Comparison of ENCODE assay signal across 19 cellular contexts in the genomic region with DNA sequence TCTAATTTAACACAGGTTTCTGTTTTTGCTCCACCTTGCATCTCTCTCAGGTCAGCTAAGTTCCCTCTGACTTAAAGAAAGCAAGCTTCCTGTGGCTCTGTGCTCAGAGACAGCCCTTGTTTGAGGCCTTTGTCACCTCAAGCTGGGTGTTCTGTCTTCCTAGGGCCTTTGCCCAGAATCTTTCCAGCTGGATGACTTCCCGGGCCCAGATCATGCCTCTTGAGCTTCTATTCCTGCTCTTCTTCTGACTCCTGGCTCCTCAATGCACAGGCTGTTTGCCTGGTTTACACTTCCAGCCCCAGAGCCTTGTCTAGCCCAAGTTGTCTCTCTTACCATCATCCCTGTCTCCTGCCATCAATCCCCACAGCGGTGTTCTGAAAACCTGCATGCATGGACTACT.
"Had no signal": no experiment of that assay in that cellular context is flagged by ENCODE, and none has a peak within 500 bp of the region (broad histone marks: within the 10 kb centered on the region; RNA-seq: fewer than 3 reads in every experiment).

No MANE protein-coding gene starts in this region.

- H3K27me3 ChIP-seq: sigmoid colon had no signal

- H3K4me3 ChIP-seq: coronary artery, gastroesophageal sphincter, sigmoid colon, skin epidermis, thoracic aorta had no signal

- H3K4me3 Mint-ChIP-seq: endodermal cell; mesothelial cell of epicardium; natural killer cell treated with Interleukin-12 subunit alpha and Interleukin-12 subunit beta and Interleukin-15 and Interleukin-18, amount 100 ng/mL, for 72 hours; stimulated activated naive B cell treated with anti-CD40 and anti-IgM and Interleukin-4, amounts not matched to agents 10 μg/mL and 1 μg/mL and 100 μg/mL, for 72 hours; stimulated activated naive CD8-positive, alpha-beta T cell treated with anti-CD3 and anti-CD28 coated beads, Interleukin-15, amount 100 ng/mL, for 72 hours had no signal

- H3K9me3 Mint-ChIP-seq: endodermal cell; mesothelial cell of epicardium; natural killer cell treated with Interleukin-12 subunit alpha and Interleukin-12 subunit beta and Interleukin-15 and Interleukin-18, amount 100 ng/mL, for 72 hours; stimulated activated naive B cell treated with anti-CD40 and anti-IgM and Interleukin-4, amounts not matched to agents 10 μg/mL and 1 μg/mL and 100 μg/mL, for 72 hours; stimulated activated naive CD8-positive, alpha-beta T cell treated with anti-CD3 and anti-CD28 coated beads, Interleukin-15, amount 100 ng/mL, for 72 hours had no signal

- H3K27ac ChIP-seq: coronary artery, gastroesophageal sphincter, parathyroid adenoma, sigmoid colon, skin epidermis, thoracic aorta had no signal

- H3K36me3 ChIP-seq: gastroesophageal sphincter, sigmoid colon, thoracic aorta had no signal

- H3K4me1 Mint-ChIP-seq: stimulated activated naive B cell treated with anti-CD40 and anti-IgM and Interleukin-4, amounts not matched to agents 10 μg/mL and 1 μg/mL and 100 μg/mL, for 72 hours; stimulated activated naive CD8-positive, alpha-beta T cell treated with anti-CD3 and anti-CD28 coated beads, Interleukin-15, amount 100 ng/mL, for 72 hours had no signal

- DNase-seq: effector CD4-positive, alpha-beta T cell; endodermal cell; glutamatergic neuron; islet precursor cell; mammary epithelial cell; sigmoid colon; stimulated activated CD4-positive, alpha-beta T cell treated with anti-CD3 and anti-CD28 coated beads, Interleukin-2, amount 100 ng/mL, for 24 hours; stimulated activated CD4-positive, alpha-beta T cell treated with anti-CD3 and anti-CD28 coated beads, Interleukin-4, amount 100 ng/mL, for 4 hours; stimulated activated naive B cell treated with anti-CD40 and anti-IgM and Interleukin-4, amounts not matched to agents 10 μg/mL and 1 μg/mL and 100 μg/mL, for 72 hours; stimulated activated naive CD8-positive, alpha-beta T cell treated with anti-CD3 and anti-CD28 coated beads, Interleukin-15, amount 100 ng/mL, for 72 hours; trophoblast cell had no signal

- H3K36me3 Mint-ChIP-seq: mesothelial cell of epicardium; natural killer cell treated with Interleukin-12 subunit alpha and Interleukin-12 subunit beta and Interleukin-15 and Interleukin-18, amount 100 ng/mL, for 72 hours; stimulated activated naive B cell treated with anti-CD40 and anti-IgM and Interleukin-4, amounts not matched to agents 10 μg/mL and 1 μg/mL and 100 μg/mL, for 72 hours had no signal

- ATAC-seq: gastroesophageal sphincter; left lobe of liver; natural killer cell treated with Interleukin-12 subunit alpha and Interleukin-12 subunit beta and Interleukin-15 and Interleukin-18, amount 100 ng/mL, for 72 hours; stimulated activated naive B cell treated with anti-CD40 and anti-IgM and Interleukin-4, amounts not matched to agents 10 μg/mL and 1 μg/mL and 100 μg/mL, for 72 hours; stimulated activated naive CD8-positive, alpha-beta T cell treated with anti-CD3 and anti-CD28 coated beads, Interleukin-15, amount 100 ng/mL, for 72 hours had no signal

- H3K27ac Mint-ChIP-seq: endodermal cell; mesothelial cell of epicardium; natural killer cell treated with Interleukin-12 subunit alpha and Interleukin-12 subunit beta and Interleukin-15 and Interleukin-18, amount 100 ng/mL, for 72 hours; stimulated activated naive B cell treated with anti-CD40 and anti-IgM and Interleukin-4, amounts not matched to agents 10 μg/mL and 1 μg/mL and 100 μg/mL, for 72 hours; stimulated activated naive CD8-positive, alpha-beta T cell treated with anti-CD3 and anti-CD28 coated beads, Interleukin-15, amount 100 ng/mL, for 72 hours had no signal
